In genomic region chr17:7252176-7253043, GRCh38 we compare ENCODE assay signal across 1 cellular context.
TF ChIP-seq lines count a peak whose summit lies in the region.

A gene with protein sequence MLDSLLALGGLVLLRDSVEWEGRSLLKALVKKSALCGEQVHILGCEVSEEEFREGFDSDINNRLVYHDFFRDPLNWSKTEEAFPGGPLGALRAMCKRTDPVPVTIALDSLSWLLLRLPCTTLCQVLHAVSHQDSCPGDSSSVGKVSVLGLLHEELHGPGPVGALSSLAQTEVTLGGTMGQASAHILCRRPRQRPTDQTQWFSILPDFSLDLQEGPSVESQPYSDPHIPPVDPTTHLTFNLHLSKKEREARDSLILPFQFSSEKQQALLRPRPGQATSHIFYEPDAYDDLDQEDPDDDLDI (plus strand): TSS chr17:7252215. CDS start chr17:7252551, 336 bp downstream.

TF ChIP-seq in HEK293, 187 proteins besides CTCF, POLR2A, EP300 and RAD21 (continued from another document and continues in another):
- TF ChIP-seq, protein P1, sequence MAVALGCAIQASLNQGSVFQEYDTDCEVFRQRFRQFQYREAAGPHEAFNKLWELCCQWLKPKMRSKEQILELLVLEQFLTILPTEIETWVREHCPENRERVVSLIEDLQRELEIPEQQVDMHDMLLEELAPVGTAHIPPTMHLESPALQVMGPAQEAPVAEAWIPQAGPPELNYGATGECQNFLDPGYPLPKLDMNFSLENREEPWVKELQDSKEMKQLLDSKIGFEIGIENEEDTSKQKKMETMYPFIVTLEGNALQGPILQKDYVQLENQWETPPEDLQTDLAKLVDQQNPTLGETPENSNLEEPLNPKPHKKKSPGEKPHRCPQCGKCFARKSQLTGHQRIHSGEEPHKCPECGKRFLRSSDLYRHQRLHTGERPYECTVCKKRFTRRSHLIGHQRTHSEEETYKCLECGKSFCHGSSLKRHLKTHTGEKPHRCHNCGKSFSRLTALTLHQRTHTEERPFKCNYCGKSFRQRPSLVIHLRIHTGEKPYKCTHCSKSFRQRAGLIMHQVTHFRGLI (tag by site-specific recombination; IDR thresholded peaks at IDR 0.05): peak; percentile 90
- TF ChIP-seq, protein P2, sequence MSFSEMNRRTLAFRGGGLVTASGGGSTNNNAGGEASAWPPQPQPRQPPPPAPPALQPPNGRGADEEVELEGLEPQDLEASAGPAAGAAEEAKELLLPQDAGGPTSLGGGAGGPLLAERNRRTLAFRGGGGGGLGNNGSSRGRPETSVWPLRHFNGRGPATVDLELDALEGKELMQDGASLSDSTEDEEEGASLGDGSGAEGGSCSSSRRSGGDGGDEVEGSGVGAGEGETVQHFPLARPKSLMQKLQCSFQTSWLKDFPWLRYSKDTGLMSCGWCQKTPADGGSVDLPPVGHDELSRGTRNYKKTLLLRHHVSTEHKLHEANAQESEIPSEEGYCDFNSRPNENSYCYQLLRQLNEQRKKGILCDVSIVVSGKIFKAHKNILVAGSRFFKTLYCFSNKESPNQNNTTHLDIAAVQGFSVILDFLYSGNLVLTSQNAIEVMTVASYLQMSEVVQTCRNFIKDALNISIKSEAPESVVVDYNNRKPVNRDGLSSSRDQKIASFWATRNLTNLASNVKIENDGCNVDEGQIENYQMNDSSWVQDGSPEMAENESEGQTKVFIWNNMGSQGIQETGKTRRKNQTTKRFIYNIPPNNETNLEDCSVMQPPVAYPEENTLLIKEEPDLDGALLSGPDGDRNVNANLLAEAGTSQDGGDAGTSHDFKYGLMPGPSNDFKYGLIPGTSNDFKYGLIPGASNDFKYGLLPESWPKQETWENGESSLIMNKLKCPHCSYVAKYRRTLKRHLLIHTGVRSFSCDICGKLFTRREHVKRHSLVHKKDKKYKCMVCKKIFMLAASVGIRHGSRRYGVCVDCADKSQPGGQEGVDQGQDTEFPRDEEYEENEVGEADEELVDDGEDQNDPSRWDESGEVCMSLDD (tag by site-specific recombination; IDR thresholded peaks at IDR 0.05): peak; percentile 97
- TF ChIP-seq FEZF1 (tag by site-specific recombination; IDR thresholded peaks at IDR 0.05) (peak; percentile 21; the same call in 1 of the 2 replicates), OVOL3 (tag by site-specific recombination; IDR thresholded peaks at IDR 0.05) (no peak), ZNF140 (tag by site-specific recombination; IDR thresholded peaks at IDR 0.05) (no peak), ZNF626 (tag by site-specific recombination; IDR thresholded peaks at IDR 0.05) (no peak), GLIS1 (tag by site-specific recombination; IDR thresholded peaks at IDR 0.05) (peak; percentile 95), ZNF560 (tag by site-specific recombination; IDR thresholded peaks at IDR 0.05; ENCODE audit: borderline replicate concordance) (no peak), ZNF155 (tag by site-specific recombination; IDR thresholded peaks at IDR 0.05) (no peak), ZNF366 (tag by site-specific recombination; conservative IDR thresholded peaks at IDR 0.05) (0 out of 2 replicates have a peak, but pooled peaks have one; percentile 33), EGR2 (tag by site-specific recombination; IDR thresholded peaks at IDR 0.05; ENCODE audit: low read depth) (peak; percentile 82), ZFP41 (tag by site-specific recombination; IDR thresholded peaks at IDR 0.05; ENCODE audit: borderline replicate concordance) (no peak), SP3 (tag by site-specific recombination; IDR thresholded peaks at IDR 0.05) (peak; percentile 96), ZNF2 (tag by site-specific recombination; IDR thresholded peaks at IDR 0.05) (peak; percentile 95), KLF9 (tag by site-specific recombination; IDR thresholded peaks at IDR 0.05; ENCODE audit: low read depth) (peak; percentile 85), ZNF660 (tag by site-specific recombination; IDR thresholded peaks at IDR 0.05) (peak; percentile 64), ZIC2 (tag by site-specific recombination; IDR thresholded peaks at IDR 0.05) (peak; percentile 70), GLIS2 (tag by site-specific recombination; IDR thresholded peaks at IDR 0.05) (peak; percentile 99), TSHZ1 (tag by site-specific recombination; IDR thresholded peaks at IDR 0.05; ENCODE audit: borderline replicate concordance) (peak; percentile 28; the same call in 1 of the 2 replicates), ZBTB17 (tag by site-specific recombination; IDR thresholded peaks at IDR 0.05) (peak; percentile 99), ZNF624 (tag by site-specific recombination; IDR thresholded peaks at IDR 0.05) (no peak), OSR2 (tag by site-specific recombination; IDR thresholded peaks at IDR 0.05) (no peak), ELK4 (IDR thresholded peaks at IDR 0.05; ENCODE audit: borderline replicate concordance, low read depth, low read length) (no peak; the same call in 1 of the 2 replicates), ZNF521 (tag by site-specific recombination; IDR thresholded peaks at IDR 0.05) (no peak), ZNF174 (tag by site-specific recombination; IDR thresholded peaks at IDR 0.05) (no peak), KLF10 (tag by site-specific recombination; IDR thresholded peaks at IDR 0.05) (peak; percentile 81), ZNF600 (tag by site-specific recombination; IDR thresholded peaks at IDR 0.05) (peak; percentile 97), ZNF18 (tag by site-specific recombination; IDR thresholded peaks at IDR 0.05) (peak; percentile 59; the same call in 1 of the 2 replicates), ZNF580 (tag by site-specific recombination; IDR thresholded peaks at IDR 0.05) (0 out of 2 replicates have a peak, but pooled peaks have one; percentile 56), ZSCAN16 (tag by site-specific recombination; IDR thresholded peaks at IDR 0.05) (no peak), ZNF596 (tag by site-specific recombination; IDR thresholded peaks at IDR 0.05) (0 out of 2 replicates have a peak, but pooled peaks have one; percentile 25)
- TF ChIP-seq, protein P3, sequence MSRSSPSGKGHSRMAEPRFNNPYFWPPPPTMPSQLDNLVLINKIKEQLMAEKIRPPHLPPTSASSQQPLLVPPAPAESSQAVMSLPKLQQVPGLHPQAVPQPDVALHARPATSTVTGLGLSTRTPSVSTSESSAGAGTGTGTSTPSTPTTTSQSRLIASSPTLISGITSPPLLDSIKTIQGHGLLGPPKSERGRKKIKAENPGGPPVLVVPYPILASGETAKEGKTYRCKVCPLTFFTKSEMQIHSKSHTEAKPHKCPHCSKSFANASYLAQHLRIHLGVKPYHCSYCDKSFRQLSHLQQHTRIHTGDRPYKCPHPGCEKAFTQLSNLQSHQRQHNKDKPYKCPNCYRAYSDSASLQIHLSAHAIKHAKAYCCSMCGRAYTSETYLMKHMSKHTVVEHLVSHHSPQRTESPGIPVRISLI (tag by site-specific recombination; IDR thresholded peaks at IDR 0.05): no peak
- TF ChIP-seq, protein P4, sequence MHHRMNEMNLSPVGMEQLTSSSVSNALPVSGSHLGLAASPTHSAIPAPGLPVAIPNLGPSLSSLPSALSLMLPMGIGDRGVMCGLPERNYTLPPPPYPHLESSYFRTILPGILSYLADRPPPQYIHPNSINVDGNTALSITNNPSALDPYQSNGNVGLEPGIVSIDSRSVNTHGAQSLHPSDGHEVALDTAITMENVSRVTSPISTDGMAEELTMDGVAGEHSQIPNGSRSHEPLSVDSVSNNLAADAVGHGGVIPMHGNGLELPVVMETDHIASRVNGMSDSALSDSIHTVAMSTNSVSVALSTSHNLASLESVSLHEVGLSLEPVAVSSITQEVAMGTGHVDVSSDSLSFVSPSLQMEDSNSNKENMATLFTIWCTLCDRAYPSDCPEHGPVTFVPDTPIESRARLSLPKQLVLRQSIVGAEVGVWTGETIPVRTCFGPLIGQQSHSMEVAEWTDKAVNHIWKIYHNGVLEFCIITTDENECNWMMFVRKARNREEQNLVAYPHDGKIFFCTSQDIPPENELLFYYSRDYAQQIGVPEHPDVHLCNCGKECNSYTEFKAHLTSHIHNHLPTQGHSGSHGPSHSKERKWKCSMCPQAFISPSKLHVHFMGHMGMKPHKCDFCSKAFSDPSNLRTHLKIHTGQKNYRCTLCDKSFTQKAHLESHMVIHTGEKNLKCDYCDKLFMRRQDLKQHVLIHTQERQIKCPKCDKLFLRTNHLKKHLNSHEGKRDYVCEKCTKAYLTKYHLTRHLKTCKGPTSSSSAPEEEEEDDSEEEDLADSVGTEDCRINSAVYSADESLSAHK (tag by site-specific recombination; IDR thresholded peaks at IDR 0.05): peak; percentile 69
- TF ChIP-seq, protein P5, sequence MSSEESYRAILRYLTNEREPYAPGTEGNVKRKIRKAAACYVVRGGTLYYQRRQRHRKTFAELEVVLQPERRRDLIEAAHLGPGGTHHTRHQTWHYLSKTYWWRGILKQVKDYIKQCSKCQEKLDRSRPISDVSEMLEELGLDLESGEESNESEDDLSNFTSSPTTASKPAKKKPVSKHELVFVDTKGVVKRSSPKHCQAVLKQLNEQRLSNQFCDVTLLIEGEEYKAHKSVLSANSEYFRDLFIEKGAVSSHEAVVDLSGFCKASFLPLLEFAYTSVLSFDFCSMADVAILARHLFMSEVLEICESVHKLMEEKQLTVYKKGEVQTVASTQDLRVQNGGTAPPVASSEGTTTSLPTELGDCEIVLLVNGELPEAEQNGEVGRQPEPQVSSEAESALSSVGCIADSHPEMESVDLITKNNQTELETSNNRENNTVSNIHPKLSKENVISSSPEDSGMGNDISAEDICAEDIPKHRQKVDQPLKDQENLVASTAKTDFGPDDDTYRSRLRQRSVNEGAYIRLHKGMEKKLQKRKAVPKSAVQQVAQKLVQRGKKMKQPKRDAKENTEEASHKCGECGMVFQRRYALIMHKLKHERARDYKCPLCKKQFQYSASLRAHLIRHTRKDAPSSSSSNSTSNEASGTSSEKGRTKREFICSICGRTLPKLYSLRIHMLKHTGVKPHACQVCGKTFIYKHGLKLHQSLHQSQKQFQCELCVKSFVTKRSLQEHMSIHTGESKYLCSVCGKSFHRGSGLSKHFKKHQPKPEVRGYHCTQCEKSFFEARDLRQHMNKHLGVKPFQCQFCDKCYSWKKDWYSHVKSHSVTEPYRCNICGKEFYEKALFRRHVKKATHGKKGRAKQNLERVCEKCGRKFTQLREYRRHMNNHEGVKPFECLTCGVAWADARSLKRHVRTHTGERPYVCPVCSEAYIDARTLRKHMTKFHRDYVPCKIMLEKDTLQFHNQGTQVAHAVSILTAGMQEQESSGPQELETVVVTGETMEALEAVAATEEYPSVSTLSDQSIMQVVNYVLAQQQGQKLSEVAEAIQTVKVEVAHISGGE (tag by site-specific recombination; conservative IDR thresholded peaks at IDR 0.05; ENCODE audit: low read depth): no peak; the same call in 1 of the 2 replicates
- TF ChIP-seq, protein P6, sequence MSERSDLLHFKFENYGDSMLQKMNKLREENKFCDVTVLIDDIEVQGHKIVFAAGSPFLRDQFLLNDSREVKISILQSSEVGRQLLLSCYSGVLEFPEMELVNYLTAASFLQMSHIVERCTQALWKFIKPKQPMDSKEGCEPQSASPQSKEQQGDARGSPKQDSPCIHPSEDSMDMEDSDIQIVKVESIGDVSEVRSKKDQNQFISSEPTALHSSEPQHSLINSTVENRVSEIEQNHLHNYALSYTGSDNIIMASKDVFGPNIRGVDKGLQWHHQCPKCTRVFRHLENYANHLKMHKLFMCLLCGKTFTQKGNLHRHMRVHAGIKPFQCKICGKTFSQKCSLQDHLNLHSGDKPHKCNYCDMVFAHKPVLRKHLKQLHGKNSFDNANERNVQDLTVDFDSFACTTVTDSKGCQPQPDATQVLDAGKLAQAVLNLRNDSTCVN (tag by site-specific recombination; optimal IDR thresholded peaks at IDR 0.05): peak; percentile 57
